In the genomic region with DNA sequence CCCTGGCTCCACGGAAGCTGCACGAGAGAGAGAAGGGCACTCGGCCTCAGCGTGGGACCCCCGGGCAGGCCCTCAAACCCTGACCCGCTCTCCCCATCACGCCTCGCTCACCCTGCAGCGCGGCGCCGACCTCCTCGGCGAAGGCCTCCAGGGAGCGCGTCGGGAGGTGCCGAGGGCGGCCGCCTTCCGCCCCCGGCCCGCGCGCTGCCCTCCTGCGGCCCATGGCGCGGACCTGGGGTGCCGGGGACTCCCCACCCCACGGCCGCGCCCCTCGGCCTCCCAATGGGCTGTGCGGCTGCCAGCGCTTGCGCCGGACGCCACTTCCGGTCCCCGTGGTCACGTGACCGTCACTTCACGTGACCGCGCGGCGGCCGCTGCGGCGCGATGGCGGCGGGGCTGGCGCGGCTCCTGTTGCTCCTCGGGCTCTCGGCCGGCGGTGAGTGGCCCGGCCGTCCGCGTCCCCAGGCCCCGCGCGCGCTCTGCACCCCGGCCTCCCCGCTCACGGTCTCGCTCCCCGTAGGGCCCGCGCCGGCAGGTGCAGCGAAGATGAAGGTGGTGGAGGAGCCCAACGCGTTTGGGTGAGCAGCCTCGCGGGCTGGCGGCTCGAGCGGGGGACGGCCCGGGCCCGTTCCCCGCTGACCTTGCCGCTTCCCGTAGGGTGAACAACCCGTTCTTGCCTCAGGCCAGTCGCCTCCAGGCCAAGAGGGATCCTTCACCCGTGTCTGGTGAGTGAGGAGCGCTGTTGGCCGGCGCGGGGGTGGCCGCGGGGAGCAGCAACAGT, we compare ENCODE assay signal across 1 cellular context.
TF ChIP-seq lines count a peak whose summit lies in the region.

A gene (plus strand): TSS at position 350 of the 781 bp plus-strand sequence. CDS start 35 bp downstream, at position 385.
A gene (minus strand): TSS at position 297 of the 781 bp plus-strand sequence. CDS start 74 bp downstream, at position 223.

TF ChIP-seq in HepG2, 621 proteins besides CTCF, POLR2A, EP300 and RAD21 (continued from another document and continues in another):
- TF ChIP-seq ZNF496 (CRISPR knock-in tag; IDR thresholded peaks at IDR 0.05; ENCODE audit: insufficient replicate concordance) (no peak), MXD4 (CRISPR knock-in tag; IDR thresholded peaks at IDR 0.05) (peak; percentile 36; the same call in 1 of the 2 replicates), ZNF670 (CRISPR knock-in tag; IDR thresholded peaks at IDR 0.05; ENCODE audit: borderline replicate concordance) (no peak), IRF2 (CRISPR knock-in tag; IDR thresholded peaks at IDR 0.05) (peak; percentile 73), SRSF1 (optimal IDR thresholded peaks at IDR 0.05; ENCODE audit: low read depth, low read length) (no peak), TOE1 (CRISPR knock-in tag; IDR thresholded peaks at IDR 0.05) (no peak), RFX3 (CRISPR knock-in tag; IDR thresholded peaks at IDR 0.05) (no peak), ARID2 (CRISPR knock-in tag; IDR thresholded peaks at IDR 0.05; ENCODE audit: borderline replicate concordance) (0 out of 2 replicates have a peak, but pooled peaks have one; percentile 44), KDM5B (CRISPR knock-in tag; IDR thresholded peaks at IDR 0.05; ENCODE audit: borderline replicate concordance) (peak; percentile 57; the same call in 1 of the 2 replicates), ZSCAN22 (CRISPR knock-in tag; IDR thresholded peaks at IDR 0.05) (no peak), ZFP36L1 (CRISPR knock-in tag; IDR thresholded peaks at IDR 0.05) (no peak), ZNF136 (CRISPR knock-in tag; IDR thresholded peaks at IDR 0.05; ENCODE audit: low read depth) (no peak), ZNF101 (CRISPR knock-in tag; IDR thresholded peaks at IDR 0.05; ENCODE audit: borderline replicate concordance, low read depth) (no peak), STAG1 (CRISPR knock-in tag; IDR thresholded peaks at IDR 0.05) (peak; percentile 14; the same call in 1 of the 2 replicates), MBD4 (IDR thresholded peaks at IDR 0.05; ENCODE audit: borderline replicate concordance, low read length) (no peak), ZNF589 (CRISPR knock-in tag; conservative IDR thresholded peaks at IDR 0.05) (0 out of 2 replicates have a peak, but pooled peaks have one; percentile 23), ATF7 (IDR thresholded peaks at IDR 0.05) (no peak), ATF7 (CRISPR knock-in tag; IDR thresholded peaks at IDR 0.05) (no peak; the same call in 1 of the 2 replicates), MYC (CRISPR knock-in tag; IDR thresholded peaks at IDR 0.05; ENCODE audit: borderline replicate concordance) (peak; percentile 85), NFYC (CRISPR knock-in tag; IDR thresholded peaks at IDR 0.05) (no peak; the same call in 1 of the 2 replicates), AKAP8 (CRISPR knock-in tag; IDR thresholded peaks at IDR 0.05) (peak; percentile 46; the same call in 1 of the 2 replicates), ZNF652 (CRISPR knock-in tag; IDR thresholded peaks at IDR 0.05; ENCODE audit: borderline replicate concordance, low read depth) (no peak), ATRX (CRISPR knock-in tag; IDR thresholded peaks at IDR 0.05; ENCODE audit: borderline replicate concordance) (no peak), NR2F1 (CRISPR knock-in tag; IDR thresholded peaks at IDR 0.05) (no peak), ZFP36L2 (CRISPR knock-in tag; IDR thresholded peaks at IDR 0.05) (no peak), SOX6 (IDR thresholded peaks at IDR 0.05) (no peak), SOX6 (CRISPR knock-in tag; IDR thresholded peaks at IDR 0.05) (no peak), SP2 (CRISPR knock-in tag; IDR thresholded peaks at IDR 0.05) (no peak), ZNF570 (CRISPR knock-in tag; IDR thresholded peaks at IDR 0.05; ENCODE audit: borderline replicate concordance) (no peak), ONECUT2 (CRISPR knock-in tag; IDR thresholded peaks at IDR 0.05) (no peak), ZNF20 (CRISPR knock-in tag; IDR thresholded peaks at IDR 0.05) (no peak), TBX3 (IDR thresholded peaks at IDR 0.05; ENCODE audit: borderline replicate concordance) (no peak)
- TF ChIP-seq, protein P1, sequence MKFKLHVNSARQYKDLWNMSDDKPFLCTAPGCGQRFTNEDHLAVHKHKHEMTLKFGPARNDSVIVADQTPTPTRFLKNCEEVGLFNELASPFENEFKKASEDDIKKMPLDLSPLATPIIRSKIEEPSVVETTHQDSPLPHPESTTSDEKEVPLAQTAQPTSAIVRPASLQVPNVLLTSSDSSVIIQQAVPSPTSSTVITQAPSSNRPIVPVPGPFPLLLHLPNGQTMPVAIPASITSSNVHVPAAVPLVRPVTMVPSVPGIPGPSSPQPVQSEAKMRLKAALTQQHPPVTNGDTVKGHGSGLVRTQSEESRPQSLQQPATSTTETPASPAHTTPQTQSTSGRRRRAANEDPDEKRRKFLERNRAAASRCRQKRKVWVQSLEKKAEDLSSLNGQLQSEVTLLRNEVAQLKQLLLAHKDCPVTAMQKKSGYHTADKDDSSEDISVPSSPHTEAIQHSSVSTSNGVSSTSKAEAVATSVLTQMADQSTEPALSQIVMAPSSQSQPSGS (CRISPR knock-in tag; IDR thresholded peaks at IDR 0.05) = peak; percentile 59; the same call in 1 of the 2 replicates
- TF ChIP-seq, protein P2, sequence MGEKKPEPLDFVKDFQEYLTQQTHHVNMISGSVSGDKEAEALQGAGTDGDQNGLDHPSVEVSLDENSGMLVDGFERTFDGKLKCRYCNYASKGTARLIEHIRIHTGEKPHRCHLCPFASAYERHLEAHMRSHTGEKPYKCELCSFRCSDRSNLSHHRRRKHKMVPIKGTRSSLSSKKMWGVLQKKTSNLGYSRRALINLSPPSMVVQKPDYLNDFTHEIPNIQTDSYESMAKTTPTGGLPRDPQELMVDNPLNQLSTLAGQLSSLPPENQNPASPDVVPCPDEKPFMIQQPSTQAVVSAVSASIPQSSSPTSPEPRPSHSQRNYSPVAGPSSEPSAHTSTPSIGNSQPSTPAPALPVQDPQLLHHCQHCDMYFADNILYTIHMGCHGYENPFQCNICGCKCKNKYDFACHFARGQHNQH (CRISPR knock-in tag; IDR thresholded peaks at IDR 0.05) = no peak
- TF ChIP-seq, protein P3, sequence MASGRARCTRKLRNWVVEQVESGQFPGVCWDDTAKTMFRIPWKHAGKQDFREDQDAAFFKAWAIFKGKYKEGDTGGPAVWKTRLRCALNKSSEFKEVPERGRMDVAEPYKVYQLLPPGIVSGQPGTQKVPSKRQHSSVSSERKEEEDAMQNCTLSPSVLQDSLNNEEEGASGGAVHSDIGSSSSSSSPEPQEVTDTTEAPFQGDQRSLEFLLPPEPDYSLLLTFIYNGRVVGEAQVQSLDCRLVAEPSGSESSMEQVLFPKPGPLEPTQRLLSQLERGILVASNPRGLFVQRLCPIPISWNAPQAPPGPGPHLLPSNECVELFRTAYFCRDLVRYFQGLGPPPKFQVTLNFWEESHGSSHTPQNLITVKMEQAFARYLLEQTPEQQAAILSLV (CRISPR knock-in tag; IDR thresholded peaks at IDR 0.05; ENCODE audit: borderline replicate concordance) = peak; percentile 64; the same call in 1 of the 2 replicates
- TF ChIP-seq, protein P4, sequence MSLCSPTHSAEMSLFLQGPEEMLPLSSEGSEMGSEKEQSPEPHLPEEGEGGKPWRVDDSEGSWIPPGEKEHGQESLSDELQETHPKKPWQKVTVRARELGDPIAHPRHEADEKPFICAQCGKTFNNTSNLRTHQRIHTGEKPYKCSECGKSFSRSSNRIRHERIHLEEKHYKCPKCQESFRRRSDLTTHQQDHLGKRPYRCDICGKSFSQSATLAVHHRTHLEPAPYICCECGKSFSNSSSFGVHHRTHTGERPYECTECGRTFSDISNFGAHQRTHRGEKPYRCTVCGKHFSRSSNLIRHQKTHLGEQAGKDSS (CRISPR knock-in tag; IDR thresholded peaks at IDR 0.05; ENCODE audit: borderline replicate concordance, low read depth) = peak; percentile 72; the same call in 1 of the 2 replicates
- TF ChIP-seq, protein P5, sequence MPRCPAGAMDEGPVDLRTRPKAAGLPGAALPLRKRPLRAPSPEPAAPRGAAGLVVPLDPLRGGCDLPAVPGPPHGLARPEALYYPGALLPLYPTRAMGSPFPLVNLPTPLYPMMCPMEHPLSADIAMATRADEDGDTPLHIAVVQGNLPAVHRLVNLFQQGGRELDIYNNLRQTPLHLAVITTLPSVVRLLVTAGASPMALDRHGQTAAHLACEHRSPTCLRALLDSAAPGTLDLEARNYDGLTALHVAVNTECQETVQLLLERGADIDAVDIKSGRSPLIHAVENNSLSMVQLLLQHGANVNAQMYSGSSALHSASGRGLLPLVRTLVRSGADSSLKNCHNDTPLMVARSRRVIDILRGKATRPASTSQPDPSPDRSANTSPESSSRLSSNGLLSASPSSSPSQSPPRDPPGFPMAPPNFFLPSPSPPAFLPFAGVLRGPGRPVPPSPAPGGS (CRISPR knock-in tag; IDR thresholded peaks at IDR 0.05) = peak; percentile 60; the same call in 1 of the 2 replicates
- TF ChIP-seq, protein P6, sequence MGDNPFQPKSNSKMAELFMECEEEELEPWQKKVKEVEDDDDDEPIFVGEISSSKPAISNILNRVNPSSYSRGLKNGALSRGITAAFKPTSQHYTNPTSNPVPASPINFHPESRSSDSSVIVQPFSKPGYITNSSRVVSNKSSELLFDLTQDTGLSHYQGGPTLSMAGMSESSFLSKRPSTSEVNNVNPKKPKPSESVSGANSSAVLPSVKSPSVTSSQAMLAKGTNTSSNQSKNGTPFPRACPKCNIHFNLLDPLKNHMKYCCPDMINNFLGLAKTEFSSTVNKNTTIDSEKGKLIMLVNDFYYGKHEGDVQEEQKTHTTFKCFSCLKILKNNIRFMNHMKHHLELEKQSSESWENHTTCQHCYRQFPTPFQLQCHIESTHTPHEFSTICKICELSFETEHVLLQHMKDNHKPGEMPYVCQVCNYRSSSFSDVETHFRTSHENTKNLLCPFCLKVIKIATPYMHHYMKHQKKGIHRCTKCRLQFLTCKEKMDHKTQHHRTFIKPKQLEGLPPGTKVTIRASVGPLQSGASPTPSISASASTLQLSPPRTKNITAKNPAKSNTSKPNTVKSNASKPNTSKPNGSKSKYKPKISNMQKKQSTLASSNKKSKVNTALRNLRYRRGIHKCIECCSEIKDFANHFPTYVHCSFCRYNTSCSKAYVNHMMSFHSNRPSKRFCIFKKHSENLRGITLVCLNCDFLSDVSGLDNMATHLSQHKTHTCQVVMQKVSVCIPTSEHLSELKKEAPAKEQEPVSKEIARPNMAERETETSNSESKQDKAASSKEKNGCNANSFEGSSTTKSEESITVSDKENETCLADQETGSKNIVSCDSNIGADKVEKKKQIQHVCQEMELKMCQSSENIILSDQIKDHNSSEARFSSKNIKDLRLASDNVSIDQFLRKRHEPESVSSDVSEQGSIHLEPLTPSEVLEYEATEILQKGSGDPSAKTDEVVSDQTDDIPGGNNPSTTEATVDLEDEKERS (CRISPR knock-in tag; IDR thresholded peaks at IDR 0.05) = no peak
- TF ChIP-seq, protein P7, sequence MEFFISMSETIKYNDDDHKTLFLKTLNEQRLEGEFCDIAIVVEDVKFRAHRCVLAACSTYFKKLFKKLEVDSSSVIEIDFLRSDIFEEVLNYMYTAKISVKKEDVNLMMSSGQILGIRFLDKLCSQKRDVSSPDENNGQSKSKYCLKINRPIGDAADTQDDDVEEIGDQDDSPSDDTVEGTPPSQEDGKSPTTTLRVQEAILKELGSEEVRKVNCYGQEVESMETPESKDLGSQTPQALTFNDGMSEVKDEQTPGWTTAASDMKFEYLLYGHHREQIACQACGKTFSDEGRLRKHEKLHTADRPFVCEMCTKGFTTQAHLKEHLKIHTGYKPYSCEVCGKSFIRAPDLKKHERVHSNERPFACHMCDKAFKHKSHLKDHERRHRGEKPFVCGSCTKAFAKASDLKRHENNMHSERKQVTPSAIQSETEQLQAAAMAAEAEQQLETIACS (CRISPR knock-in tag; IDR thresholded peaks at IDR 0.05) = peak; percentile 58
- TF ChIP-seq, protein P8, sequence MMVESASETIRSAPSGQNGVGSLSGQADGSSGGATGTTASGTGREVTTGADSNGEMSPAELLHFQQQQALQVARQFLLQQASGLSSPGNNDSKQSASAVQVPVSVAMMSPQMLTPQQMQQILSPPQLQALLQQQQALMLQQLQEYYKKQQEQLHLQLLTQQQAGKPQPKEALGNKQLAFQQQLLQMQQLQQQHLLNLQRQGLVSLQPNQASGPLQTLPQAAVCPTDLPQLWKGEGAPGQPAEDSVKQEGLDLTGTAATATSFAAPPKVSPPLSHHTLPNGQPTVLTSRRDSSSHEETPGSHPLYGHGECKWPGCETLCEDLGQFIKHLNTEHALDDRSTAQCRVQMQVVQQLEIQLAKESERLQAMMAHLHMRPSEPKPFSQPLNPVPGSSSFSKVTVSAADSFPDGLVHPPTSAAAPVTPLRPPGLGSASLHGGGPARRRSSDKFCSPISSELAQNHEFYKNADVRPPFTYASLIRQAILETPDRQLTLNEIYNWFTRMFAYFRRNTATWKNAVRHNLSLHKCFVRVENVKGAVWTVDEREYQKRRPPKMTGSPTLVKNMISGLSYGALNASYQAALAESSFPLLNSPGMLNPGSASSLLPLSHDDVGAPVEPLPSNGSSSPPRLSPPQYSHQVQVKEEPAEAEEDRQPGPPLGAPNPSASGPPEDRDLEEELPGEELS (CRISPR knock-in tag; IDR thresholded peaks at IDR 0.05) = no peak
- TF ChIP-seq, protein P9, sequence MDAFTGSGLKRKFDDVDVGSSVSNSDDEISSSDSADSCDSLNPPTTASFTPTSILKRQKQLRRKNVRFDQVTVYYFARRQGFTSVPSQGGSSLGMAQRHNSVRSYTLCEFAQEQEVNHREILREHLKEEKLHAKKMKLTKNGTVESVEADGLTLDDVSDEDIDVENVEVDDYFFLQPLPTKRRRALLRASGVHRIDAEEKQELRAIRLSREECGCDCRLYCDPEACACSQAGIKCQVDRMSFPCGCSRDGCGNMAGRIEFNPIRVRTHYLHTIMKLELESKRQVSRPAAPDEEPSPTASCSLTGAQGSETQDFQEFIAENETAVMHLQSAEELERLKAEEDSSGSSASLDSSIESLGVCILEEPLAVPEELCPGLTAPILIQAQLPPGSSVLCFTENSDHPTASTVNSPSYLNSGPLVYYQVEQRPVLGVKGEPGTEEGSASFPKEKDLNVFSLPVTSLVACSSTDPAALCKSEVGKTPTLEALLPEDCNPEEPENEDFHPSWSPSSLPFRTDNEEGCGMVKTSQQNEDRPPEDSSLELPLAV (CRISPR knock-in tag; conservative IDR thresholded peaks at IDR 0.05; ENCODE audit: low read depth) = no peak
- TF ChIP-seq, protein P10, sequence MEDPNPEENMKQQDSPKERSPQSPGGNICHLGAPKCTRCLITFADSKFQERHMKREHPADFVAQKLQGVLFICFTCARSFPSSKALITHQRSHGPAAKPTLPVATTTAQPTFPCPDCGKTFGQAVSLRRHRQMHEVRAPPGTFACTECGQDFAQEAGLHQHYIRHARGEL (CRISPR knock-in tag; IDR thresholded peaks at IDR 0.05) = no peak
- TF ChIP-seq, protein P11, sequence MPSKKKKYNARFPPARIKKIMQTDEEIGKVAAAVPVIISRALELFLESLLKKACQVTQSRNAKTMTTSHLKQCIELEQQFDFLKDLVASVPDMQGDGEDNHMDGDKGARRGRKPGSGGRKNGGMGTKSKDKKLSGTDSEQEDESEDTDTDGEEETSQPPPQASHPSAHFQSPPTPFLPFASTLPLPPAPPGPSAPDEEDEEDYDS (CRISPR knock-in tag; IDR thresholded peaks at IDR 0.05) = 0 out of 2 replicates have a peak, but pooled peaks have one; percentile 29
- TF ChIP-seq, protein P12, sequence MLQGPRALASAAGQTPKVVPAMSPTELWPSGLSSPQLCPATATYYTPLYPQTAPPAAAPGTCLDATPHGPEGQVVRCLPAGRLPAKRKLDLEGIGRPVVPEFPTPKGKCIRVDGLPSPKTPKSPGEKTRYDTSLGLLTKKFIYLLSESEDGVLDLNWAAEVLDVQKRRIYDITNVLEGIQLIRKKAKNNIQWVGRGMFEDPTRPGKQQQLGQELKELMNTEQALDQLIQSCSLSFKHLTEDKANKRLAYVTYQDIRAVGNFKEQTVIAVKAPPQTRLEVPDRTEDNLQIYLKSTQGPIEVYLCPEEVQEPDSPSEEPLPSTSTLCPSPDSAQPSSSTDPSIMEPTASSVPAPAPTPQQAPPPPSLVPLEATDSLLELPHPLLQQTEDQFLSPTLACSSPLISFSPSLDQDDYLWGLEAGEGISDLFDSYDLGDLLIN (CRISPR knock-in tag; IDR thresholded peaks at IDR 0.05; ENCODE audit: borderline replicate concordance) = no peak
